Comparison of ENCODE assay signal across 24 cellular contexts in the genomic region with DNA sequence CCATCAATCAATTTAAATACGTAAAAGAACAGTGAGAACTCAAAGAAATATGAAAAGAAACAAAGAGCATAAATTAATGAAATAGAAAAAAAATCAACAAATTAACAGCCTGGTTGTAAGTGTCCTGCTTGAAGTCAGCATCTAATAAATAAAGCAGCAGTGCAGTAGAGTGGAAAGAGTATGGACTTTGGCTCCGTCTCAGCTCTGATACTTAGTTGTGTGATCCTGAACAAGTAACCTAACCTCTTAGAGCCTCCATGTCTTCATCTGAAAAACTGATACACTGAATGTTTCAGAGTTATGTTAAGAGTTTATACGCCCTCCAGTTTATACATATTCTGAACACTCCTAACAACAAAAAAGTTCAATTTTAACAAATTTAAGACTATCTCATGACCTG.
"Had no signal": no experiment of that assay in that cellular context is flagged by ENCODE, and none has a peak within 500 bp of the region (broad histone marks: within the 10 kb centered on the region; RNA-seq: fewer than 3 reads in every experiment).

No MANE protein-coding gene starts in this region.

- H3K27me3 ChIP-seq: adrenal gland, ascending aorta, breast epithelium, hepatocyte, neutrophil, ovary, upper lobe of left lung had no signal

- H3K4me3 Mint-ChIP-seq: activated B cell treated with CpG ODN at 0.5 μM for 24 hours; activated CD4-positive, alpha-beta T cell treated with anti-CD3 and anti-CD28 coated beads for 36 hours; activated naive CD8-positive, alpha-beta T cell; activated T-cell treated with anti-CD3 and anti-CD28 coated beads, Interleukin-2, amount 50 U/mL, for 4 hours; central memory CD8-positive, alpha-beta T cell; memory B cell; nephron had no signal

- H3K27me3 Mint-ChIP-seq: activated B cell treated with CpG ODN at 0.5 μM for 24 hours; activated CD4-positive, alpha-beta T cell treated with anti-CD3 and anti-CD28 coated beads for 36 hours; activated naive CD8-positive, alpha-beta T cell; central memory CD8-positive, alpha-beta T cell; memory B cell had no signal

- ATAC-seq: activated CD4-positive, alpha-beta T cell treated with anti-CD3 and anti-CD28 coated beads for 36 hours; activated T-cell treated with anti-CD3 and anti-CD28 coated beads, Interleukin-2, amount 50 U/mL, for 4 hours; right cardiac atrium; stimulated activated naive CD8-positive, alpha-beta T cell treated with anti-CD3 and anti-CD28 coated beads, Interleukin-15, Interleukin-2, amounts not matched to agents 100 U/mL and 50 U/mL, for 24 hours had no signal

- DNase-seq: activated B cell treated with CpG ODN at 0.5 μM for 24 hours; activated CD4-positive, alpha-beta T cell treated with anti-CD3 and anti-CD28 coated beads for 36 hours; activated CD4-positive, alpha-beta T cell treated with anti-CD3 and anti-CD28 coated beads, Interleukin-2, amount 50 U/mL, for 48 hours; activated CD8-positive, alpha-beta memory T cell treated with anti-CD3 and anti-CD28 coated beads, Interleukin-2, amount 50 U/mL, for 48 hours; activated naive CD4-positive, alpha-beta T cell; activated T-cell treated with anti-CD3 and anti-CD28 coated beads, Interleukin-2, amount 50 U/mL, for 4 hours; adrenal gland; effector memory CD4-positive, alpha-beta T cell; foreskin melanocyte; ovary; right cardiac atrium; stimulated activated CD4-positive, alpha-beta T cell treated with anti-CD3 and anti-CD28 coated beads, Interleukin-12 subunit alpha, Interleukin-12 subunit beta, amount 100 ng/mL, for 4 hours; stimulated activated CD4-positive, alpha-beta T cell treated with anti-CD3 and anti-CD28 coated beads, Interleukin-4, amount 100 ng/mL, for 4 hours; stimulated activated naive CD8-positive, alpha-beta T cell treated with anti-CD3 and anti-CD28 coated beads, Interleukin-15, Interleukin-2, amounts not matched to agents 100 U/mL and 50 U/mL, for 24 hours; upper lobe of left lung had no signal

- H3K27ac Mint-ChIP-seq: activated B cell treated with CpG ODN at 0.5 μM for 24 hours; activated CD4-positive, alpha-beta T cell treated with anti-CD3 and anti-CD28 coated beads for 36 hours; activated naive CD8-positive, alpha-beta T cell; activated T-helper 2 cell treated with anti-CD3 and anti-CD28 coated beads, Interferon-gamma antibody, Interleukin-2, Interleukin-4, amounts not matched to agents 10 μg/mL and 5 μg/mL and 100 μg/mL, durations not matched to agents 14 hours and 24 hours and 36 hours; memory B cell had no signal

- H3K27ac ChIP-seq: adrenal gland, ascending aorta, breast epithelium, hepatocyte, neutrophil, ovary, upper lobe of left lung had no signal

- H3K4me1 ChIP-seq: ascending aorta, breast epithelium, upper lobe of left lung had no signal

- H3K9me3 Mint-ChIP-seq: activated B cell treated with CpG ODN at 0.5 μM for 24 hours; activated T-cell treated with anti-CD3 and anti-CD28 coated beads, Interleukin-2, amount 50 U/mL, for 4 hours; activated T-helper 2 cell treated with anti-CD3 and anti-CD28 coated beads, Interferon-gamma antibody, Interleukin-2, Interleukin-4, amounts not matched to agents 10 μg/mL and 5 μg/mL and 100 μg/mL, durations not matched to agents 14 hours and 24 hours and 36 hours; central memory CD8-positive, alpha-beta T cell; memory B cell; nephron had no signal
